In genomic region chr15:57947282-57947681, GRCh38 we compare ENCODE assay signal across 22 cellular contexts.
"Had no signal": no experiment of that assay in that cellular context is flagged by ENCODE, and none has a peak within 500 bp of the region (broad histone marks: within the 10 kb centered on the region; RNA-seq: fewer than 3 reads in every experiment).

No MANE protein-coding gene starts in this region.

- H3K9me3 ChIP-seq: colonic mucosa, esophagus squamous epithelium, gastrocnemius medialis, heart right ventricle, left lung, lower lobe of right lung, mucosa of descending colon had no signal

- ATAC-seq: esophagus mucosa, gastrocnemius medialis, left lung, lower lobe of right lung, mucosa of descending colon had no signal

- H3K27ac ChIP-seq: colonic mucosa, dorsolateral prefrontal cortex, epithelial cell of prostate, esophagus squamous epithelium, gastrocnemius medialis, heart right ventricle, left lung, lower lobe of right lung had no signal

- DNase-seq: cerebellar nuclear complex; colonic mucosa; cortex of kidney; dorsolateral prefrontal cortex; effector CD4-positive, alpha-beta T cell; effector memory CD4-positive, alpha-beta T cell; erythroblast; esophagus squamous epithelium; foreskin melanocyte; glutamatergic neuron; head of caudate nucleus; hippocampal formation; left lung; lower lobe of right lung; mesenchymal stem cell; mucosa of descending colon had no signal

- H3K36me3 ChIP-seq: colonic mucosa, esophagus squamous epithelium, gastrocnemius medialis, heart right ventricle, left lung, lower lobe of right lung had no signal

- FAIRE-seq: islet of Langerhans, keratinocyte had no signal

- H3K4me1 ChIP-seq: colonic mucosa, esophagus squamous epithelium, gastrocnemius medialis, left lung, lower lobe of right lung had no signal

- H3K4me3 ChIP-seq: colonic mucosa, dorsolateral prefrontal cortex, esophagus squamous epithelium, gastrocnemius medialis, heart right ventricle, left lung, lower lobe of right lung, mucosa of descending colon had no signal

- H3K27me3 ChIP-seq: colonic mucosa, gastrocnemius medialis, left lung had no signal
